In genomic region chr9:86550411-86550810, GRCh38 we compare ENCODE assay signal across 29 cellular contexts.
A peak's percentile ranks its signal among the peaks of the same experiment; 100 is the strongest.
DNase-seq lines count a peak whose midpoint lies in the region; ATAC-seq and TF ChIP-seq lines count a peak whose summit lies in the region.
"Had no signal": no experiment of that assay in that cellular context is flagged by ENCODE, and none has a peak within 500 bp of the region (broad histone marks: within the 10 kb centered on the region; RNA-seq: fewer than 3 reads in every experiment).

No MANE protein-coding gene starts in this region.

- peak overlapping the region; percentile 15 for H3K4me2 ChIP-seq in osteoblast (ENCODE audit: insufficient read depth, low read length)
- H3K4me2 ChIP-seq: GM23338 had no signal

- peak overlapping the region; percentile 96 for H3K27ac ChIP-seq in SJCRH30
- peak overlapping the region; percentile 44 for H3K27ac ChIP-seq in osteoblast (ENCODE audit: low read depth, low read length)
- H3K27ac ChIP-seq: heart right ventricle, left lung, sigmoid colon, uterus had no signal

- no peaks in the 10 kb centered on the region for H3K36me3 ChIP-seq in BJ (ENCODE audit: control insufficient read depth, insufficient read depth, low read length)
- no peaks in the 10 kb centered on the region for H3K36me3 ChIP-seq in SJCRH30
- no peaks in the 10 kb centered on the region for H3K36me3 ChIP-seq in osteoblast (ENCODE audit: insufficient read depth, low read length)
- H3K36me3 ChIP-seq: heart right ventricle, left lung, MG63, sigmoid colon, suprapubic skin, uterus had no signal

- H3K27ac Mint-ChIP-seq in stimulated activated memory B cell treated with anti-CD40 and anti-IgM and Interleukin-4, amounts not matched to agents 10 μg/mL and 1 μg/mL and 100 μg/mL, for 72 hours, result no peak overlapping the region
- H3K27ac Mint-ChIP-seq: B cell; effector memory CD8-positive, alpha-beta T cell; GM23338; mesothelial cell of epicardium; natural killer cell treated with Interleukin-12 subunit alpha and Interleukin-12 subunit beta and Interleukin-15 and Interleukin-18, amount 100 ng/mL, for 72 hours; T-helper 1 cell treated with Interleukin-12 subunit alpha and Interleukin-12 subunit beta and Interleukin-4 antibody, amounts not matched to agents 30 μg/mL and 1 μg/mL, for 36 hours had no signal

- peaks cover 9% of the 10 kb centered on the region for H3K27me3 Mint-ChIP-seq in stimulated activated memory B cell treated with anti-CD40 and anti-IgM and Interleukin-4, amounts not matched to agents 10 μg/mL and 1 μg/mL and 100 μg/mL, for 72 hours

- no peaks in the 10 kb centered on the region for H3K9me3 ChIP-seq in SJCRH30 (replicated peaks)
- H3K9me3 ChIP-seq in osteoblast (ENCODE audit: low read depth, low read length), result no peaks in the 10 kb centered on the region
- H3K9me3 ChIP-seq: heart right ventricle, left lung, sigmoid colon, suprapubic skin, uterus had no signal

- H3K4me3 Mint-ChIP-seq in stimulated activated memory B cell treated with anti-CD40 and anti-IgM and Interleukin-4, amounts not matched to agents 10 μg/mL and 1 μg/mL and 100 μg/mL, for 72 hours, result no peak overlapping the region
- H3K4me3 Mint-ChIP-seq: B cell; effector memory CD8-positive, alpha-beta T cell; GM23338; mesothelial cell of epicardium; natural killer cell treated with Interleukin-12 subunit alpha and Interleukin-12 subunit beta and Interleukin-15 and Interleukin-18, amount 100 ng/mL, for 72 hours; T-helper 1 cell treated with Interleukin-12 subunit alpha and Interleukin-12 subunit beta and Interleukin-4 antibody, amounts not matched to agents 30 μg/mL and 1 μg/mL, for 36 hours had no signal

- H2AFZ ChIP-seq in osteoblast (ENCODE audit: low read length), result no peak overlapping the region
- H2AFZ ChIP-seq: GM23338 had no signal

- DNase-seq in BJ (ENCODE audit: low read depth) (peak; percentile 44), SJCRH30 (peak in 1 of 2 experiments; percentile 54), fibroblast of mammary gland (ENCODE audit: low read depth) (peak; percentile 69), osteoblast (ENCODE audit: insufficient read length, low spot score, missing footprints) (no peak), SKM-1 treated with dmso at 0.1 percent for 144 hours (lab: John Stamatoyannopoulos, UW; ENCODE audit: unreplicated experiment) (no peak)
- no peak for DNase-seq in activated CD8-positive, alpha-beta memory T cell treated with anti-CD3 and anti-CD28 coated beads, Interleukin-2, amount 50 U/mL, for 48 hours
- DNase-seq: activated CD4-positive, alpha-beta T cell treated with anti-CD3 and anti-CD28 coated beads for 4 hours; activated naive CD4-positive, alpha-beta T cell treated with anti-CD3 and anti-CD28 coated beads, Interleukin-2, amount 50 U/mL, for 16 hours; DMS79; effector memory CD8-positive, alpha-beta T cell; heart right ventricle; left lung; MG63; NCI-H1436; NCI-H510A treated with DMSO at 0.1 percent for 48 hours; NK-92 treated with Interleukin-12 subunit alpha and Interleukin-12 subunit beta, amount 100 ng/mL, for 24 hours; posterior cingulate gyrus; SIG-M5; sigmoid colon; uterus had no signal

- ATAC-seq in stimulated activated memory B cell treated with anti-CD40 and anti-IgM and Interleukin-4, amounts not matched to agents 10 μg/mL and 1 μg/mL and 100 μg/mL, for 72 hours, result no peak
- ATAC-seq in GM18519 (IDR thresholded peaks at IDR 0.05; ENCODE audit: low FRiP score, unreplicated experiment), result no peak
- ATAC-seq: effector memory CD8-positive, alpha-beta T cell; GM23338; heart right ventricle; natural killer cell treated with Interleukin-12 subunit alpha and Interleukin-12 subunit beta and Interleukin-15 and Interleukin-18, amount 100 ng/mL, for 72 hours; Panc1 had no signal

- H3K4me3 ChIP-seq in BJ (ENCODE audit: low read depth, low read length) (no peak overlapping the region), SJCRH30 (no peak overlapping the region), fibroblast of mammary gland (ENCODE audit: control insufficient read depth, low read depth, low read length) (no peak overlapping the region), osteoblast (ENCODE audit: insufficient read depth, low read length) (no peak overlapping the region)
- H3K4me3 ChIP-seq: GM23338, heart right ventricle, left lung, MG63, sigmoid colon, suprapubic skin, uterus had no signal

- H4K20me1 ChIP-seq in osteoblast (ENCODE audit: insufficient read depth, low read length), result no peaks in the 10 kb centered on the region

- no peaks in the 10 kb centered on the region for H3K4me1 Mint-ChIP-seq in stimulated activated memory B cell treated with anti-CD40 and anti-IgM and Interleukin-4, amounts not matched to agents 10 μg/mL and 1 μg/mL and 100 μg/mL, for 72 hours
- H3K4me1 Mint-ChIP-seq: B cell, mesothelial cell of epicardium had no signal

- no peaks in the 10 kb centered on the region for H3K79me2 ChIP-seq in osteoblast (ENCODE audit: insufficient read depth, low read length)

- H3K36me3 Mint-ChIP-seq in stimulated activated memory B cell treated with anti-CD40 and anti-IgM and Interleukin-4, amounts not matched to agents 10 μg/mL and 1 μg/mL and 100 μg/mL, for 72 hours, result no peaks in the 10 kb centered on the region
- H3K36me3 Mint-ChIP-seq: mesothelial cell of epicardium; natural killer cell treated with Interleukin-12 subunit alpha and Interleukin-12 subunit beta and Interleukin-15 and Interleukin-18, amount 100 ng/mL, for 72 hours had no signal

- POLR2A ChIA-PET in BJ (lab: Charles Lee), result no interaction called here

- TF ChIP-seq CTCF in BJ (IDR thresholded peaks at IDR 0.05; ENCODE audit: insufficient read depth, low read depth, low read length) (no peak), fibroblast of mammary gland (conservative IDR thresholded peaks at IDR 0.05; ENCODE audit: control insufficient read depth, insufficient read depth, low read depth, low read length) (no peak), osteoblast (IDR thresholded peaks at IDR 0.05; ENCODE audit: extremely low read depth, low read depth, low read length) (no peak)

- H3K9me3 Mint-ChIP-seq in stimulated activated memory B cell treated with anti-CD40 and anti-IgM and Interleukin-4, amounts not matched to agents 10 μg/mL and 1 μg/mL and 100 μg/mL, for 72 hours, result peaks cover 7% of the 10 kb centered on the region
- H3K9me3 Mint-ChIP-seq: GM23338; mesothelial cell of epicardium; T-helper 1 cell treated with Interleukin-12 subunit alpha and Interleukin-12 subunit beta and Interleukin-4 antibody, amounts not matched to agents 30 μg/mL and 1 μg/mL, for 36 hours had no signal

- H3K27me3 ChIP-seq in BJ (ENCODE audit: control insufficient read depth, insufficient read depth, low read length) (no peaks in the 10 kb centered on the region), SJCRH30 (no peaks in the 10 kb centered on the region), osteoblast (ENCODE audit: insufficient read depth, low read length) (peaks cover 2% of the 10 kb centered on the region)
- H3K27me3 ChIP-seq: left lung, MG63, sigmoid colon, suprapubic skin, uterus had no signal

- CTCF ChIA-PET in BJ (lab: Yijun Ruan, JAX), result interaction anchor here (1.4 kb wide), 1 partner anchor 65 kb away, joined by 3 read pairs; no protein-coding TSS in a partner anchor

- H3K4me1 ChIP-seq in SJCRH30, result peaks cover 63% of the 10 kb centered on the region
- peaks cover 23% of the 10 kb centered on the region for H3K4me1 ChIP-seq in osteoblast (ENCODE audit: insufficient read depth, low read length)
- H3K4me1 ChIP-seq: heart right ventricle, left lung, sigmoid colon, uterus had no signal

Comparison
In these comparisons a context has a peak if more than half of its experiments do, and no peak if none do; other contexts are left out.
1. DNase-seq: peak in BJ (single experiment) and fibroblast of mammary gland (single experiment); none in osteoblast (single experiment), activated CD8-positive, alpha-beta memory T cell treated with anti-CD3 and anti-CD28 coated beads, Interleukin-2, amount 50 U/mL, for 48 hours (single experiment) and SKM-1 treated with dmso at 0.1 percent for 144 hours (single experiment).